Comparison of ENCODE assay signal across 8 cellular contexts in the genomic region with DNA sequence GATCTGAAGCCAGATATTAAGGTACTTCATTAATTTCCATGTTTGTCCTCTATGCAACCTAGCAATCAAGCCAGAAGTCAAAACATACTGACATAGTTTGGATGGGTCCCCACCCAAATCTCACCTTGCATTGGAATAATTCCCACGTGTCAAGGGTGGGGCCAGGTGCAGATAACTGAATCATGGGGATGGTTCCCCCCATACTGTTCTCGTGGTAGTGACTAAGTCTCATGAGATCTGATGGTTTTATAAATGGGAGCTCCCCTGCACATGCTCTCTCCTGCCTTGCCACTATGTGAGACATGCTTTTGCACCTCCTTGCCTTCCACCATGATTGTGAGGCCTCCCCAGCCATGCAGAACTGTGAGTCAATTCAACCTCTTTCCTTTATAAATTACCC.
DNase-seq lines count a peak whose midpoint lies in the region; ATAC-seq and TF ChIP-seq lines count a peak whose summit lies in the region.
"Not testable (repeated sequence)": the region's sequence is repeated elsewhere in the genome, so short reads cannot be mapped to it uniquely, and the experiment has no call there.

No MANE protein-coding gene starts in this region.

- not testable (repeated sequence) for H3K27ac Mint-ChIP-seq in activated CD8-positive, alpha-beta memory T cell treated with anti-CD3 and anti-CD28 coated beads, Interleukin-2, amount 10 ng/mL, durations not matched to agents 7 days and 5 days; activated naive CD8-positive, alpha-beta T cell treated with anti-CD3 and anti-CD28 coated beads, Interleukin-2, amount 10 ng/mL, durations not matched to agents 7 days and 5 days

- not testable (repeated sequence) for H3K9me3 ChIP-seq in RWPE2 (ENCODE audit: severe bottlenecking); aorta (ENCODE audit: control insufficient read depth, low read length)

- not testable (repeated sequence) for H3K4me1 Mint-ChIP-seq in activated CD8-positive, alpha-beta memory T cell treated with anti-CD3 and anti-CD28 coated beads, Interleukin-2, amount 10 ng/mL, durations not matched to agents 7 days and 5 days; activated naive CD8-positive, alpha-beta T cell treated with anti-CD3 and anti-CD28 coated beads, Interleukin-2, amount 10 ng/mL, durations not matched to agents 7 days and 5 days

- not testable (repeated sequence) for H3K36me3 ChIP-seq in RWPE2 (ENCODE audit: low read depth); aorta (ENCODE audit: control insufficient read depth in 1 of 2, insufficient read depth in 2 of 2, low read length in 1 of 2)

- not testable (repeated sequence) for ATAC-seq in RWPE2 (ENCODE audit: low read depth); activated CD8-positive, alpha-beta memory T cell treated with anti-CD3 and anti-CD28 coated beads, Interleukin-2, amount 10 ng/mL, durations not matched to agents 7 days and 5 days; activated naive CD8-positive, alpha-beta T cell treated with anti-CD3 and anti-CD28 coated beads, Interleukin-2, amount 10 ng/mL, durations not matched to agents 7 days and 5 days (ENCODE audit: low read depth); aorta (ENCODE audit: low FRiP score)

- POLR2A ChIA-PET in activated naive CD8-positive, alpha-beta T cell treated with anti-CD3 and anti-CD28 coated beads, Interleukin-2, amount 10 ng/mL, durations not matched to agents 7 days and 5 days (lab: Charles Lee) = not testable (repeated sequence)

- intact Hi-C loops in posterior vena cava (cut with DNase I); aorta (cut with DNase I): not testable (repeated sequence)

- not testable (repeated sequence) for TF ChIP-seq CTCF in RWPE2 (IDR thresholded peaks at IDR 0.05; ENCODE audit: poor library complexity, severe bottlenecking)

- not testable (repeated sequence) for H3K27me3 ChIP-seq in RWPE2 (ENCODE audit: insufficient read depth, poor library complexity, severe bottlenecking); aorta (ENCODE audit: control insufficient read depth in 1 of 2, insufficient read depth in 2 of 2, low read length in 1 of 2)

- H3K36me3 Mint-ChIP-seq in activated CD8-positive, alpha-beta memory T cell treated with anti-CD3 and anti-CD28 coated beads, Interleukin-2, amount 10 ng/mL, durations not matched to agents 7 days and 5 days = not testable (repeated sequence)
- peaks cover 20% of the 10 kb centered on the region for H3K36me3 Mint-ChIP-seq in activated naive CD8-positive, alpha-beta T cell treated with anti-CD3 and anti-CD28 coated beads, Interleukin-2, amount 10 ng/mL, durations not matched to agents 7 days and 5 days

- H3K9me3 Mint-ChIP-seq in activated CD8-positive, alpha-beta memory T cell treated with anti-CD3 and anti-CD28 coated beads, Interleukin-2, amount 10 ng/mL, durations not matched to agents 7 days and 5 days (ENCODE audit: low read depth); activated naive CD8-positive, alpha-beta T cell treated with anti-CD3 and anti-CD28 coated beads, Interleukin-2, amount 10 ng/mL, durations not matched to agents 7 days and 5 days: not testable (repeated sequence)

- not testable (repeated sequence) for H3K27ac ChIP-seq in RWPE2 (ENCODE audit: poor library complexity, severe bottlenecking); aorta (ENCODE audit: low read depth in 1 of 2, low read length in 2 of 2)

- H3K4me1 ChIP-seq in RWPE2 (ENCODE audit: insufficient read depth, poor library complexity, severe bottlenecking); aorta (ENCODE audit: control insufficient read depth in 1 of 2, insufficient read depth in 2 of 2, low read length in 2 of 2): not testable (repeated sequence)

- not testable (repeated sequence) for H3K4me3 ChIP-seq in RWPE2 (ENCODE audit: severe bottlenecking); aorta (ENCODE audit: low read length in 2 of 2)

- not testable (repeated sequence) for H3K4me3 Mint-ChIP-seq in activated CD8-positive, alpha-beta memory T cell treated with anti-CD3 and anti-CD28 coated beads, Interleukin-2, amount 10 ng/mL, durations not matched to agents 7 days and 5 days; activated naive CD8-positive, alpha-beta T cell treated with anti-CD3 and anti-CD28 coated beads, Interleukin-2, amount 10 ng/mL, durations not matched to agents 7 days and 5 days

- WGBS in aorta, 2 donors = 92% methylated on average over 2 of the region's 2 CpGs

- CTCF ChIA-PET in activated CD8-positive, alpha-beta memory T cell treated with anti-CD3 and anti-CD28 coated beads, Interleukin-2, amount 10 ng/mL, durations not matched to agents 7 days and 5 days (lab: Charles Lee) = interaction anchor here (0.5 kb wide), 1 partner anchor 79 kb away, joined by 3 read pairs; no protein-coding TSS in a partner anchor

- not testable (repeated sequence) for H3K27me3 Mint-ChIP-seq in activated CD8-positive, alpha-beta memory T cell treated with anti-CD3 and anti-CD28 coated beads, Interleukin-2, amount 10 ng/mL, durations not matched to agents 7 days and 5 days; activated naive CD8-positive, alpha-beta T cell treated with anti-CD3 and anti-CD28 coated beads, Interleukin-2, amount 10 ng/mL, durations not matched to agents 7 days and 5 days

- DNase-seq in HCEC 1CT (peak; percentile 0), RWPE2 (ENCODE audit: low spot score) (peak; percentile 68), glomerular visceral epithelial cell (ENCODE audit: extremely low spot score) (peak; percentile 6), kidney tubule cell (ENCODE audit: low spot score) (peak; percentile 36), posterior vena cava (ENCODE audit: low spot score) (peak; percentile 83), aorta (peak; percentile 42 to 51)
- peak; percentile 66 for DNase-seq in activated CD8-positive, alpha-beta memory T cell treated with anti-CD3 and anti-CD28 coated beads, Interleukin-2, amount 10 ng/mL, durations not matched to agents 7 days and 5 days
- DNase-seq in activated naive CD8-positive, alpha-beta T cell treated with anti-CD3 and anti-CD28 coated beads, Interleukin-2, amount 10 ng/mL, durations not matched to agents 7 days and 5 days = peak; percentile 46

Comparison
In these comparisons a context has a peak if more than half of its experiments do, and no peak if none do; other contexts are left out.
1. DNase-seq: peak in every context shown above with its lines; median percentile 83 in posterior vena cava; 68 in RWPE2; 66 in activated CD8-positive, alpha-beta memory T cell treated with anti-CD3 and anti-CD28 coated beads, Interleukin-2, amount 10 ng/mL, durations not matched to agents 7 days and 5 days; 46 in aorta; 46 in activated naive CD8-positive, alpha-beta T cell treated with anti-CD3 and anti-CD28 coated beads, Interleukin-2, amount 10 ng/mL, durations not matched to agents 7 days and 5 days; 36 in kidney tubule cell; 6 in glomerular visceral epithelial cell; 0 in HCEC 1CT.